ENCODE assay signal across 8 cellular contexts in genomic region chrX:46574941-46575381, GRCh38. TPM values are rescaled to one million over a fixed set of nuclear protein-coding genes. Genes with fewer than 3 reads are reported as not detected.
DNase-seq lines count a peak whose midpoint lies in the region; ATAC-seq and TF ChIP-seq lines count a peak whose summit lies in the region.

No MANE protein-coding gene starts in this region.

- no peak overlapping the region for H3K9ac ChIP-seq in iPS-18a (ENCODE audit: low read length)

- POLR2A ChIA-PET in AG04449 (lab: Yijun Ruan, JAX) = no interaction called here

- no peak overlapping the region for H3K27ac ChIP-seq in iPS-18a (ENCODE audit: low read length)

- DNase-seq in AG04449 (ENCODE audit: low read depth, low spot score) = no peak
- peak; percentile 11 for DNase-seq in NCI-H526 treated with DMSO at 0.1 percent for 48 hours (lab: John Stamatoyannopoulos, UW)
- DNase-seq in stimulated activated CD4-positive, alpha-beta T cell treated with anti-CD3 and anti-CD28 coated beads, Interleukin-4, amount 100 ng/mL, for 24 hours = peak; percentile 28
- no peak for DNase-seq in HT-29 (ENCODE audit: low spot score)
- DNase-seq in midbrain (lab: John Stamatoyannopoulos, UW) = no peak

- H3K9me3 ChIP-seq in iPS-18a (ENCODE audit: control insufficient read depth, low read depth, low read length) = peaks cover 9% of the 10 kb centered on the region

- peaks cover 37% of the 10 kb centered on the region for H3K4me1 Mint-ChIP-seq in activated naive CD8-positive, alpha-beta T cell (ENCODE audit: low read depth)

- no peaks in the 10 kb centered on the region for H3K4me1 ChIP-seq in iPS-18a (ENCODE audit: control insufficient read depth, low read depth, low read length)

- H3K36me3 ChIP-seq in iPS-18a (ENCODE audit: control insufficient read depth, low read depth, low read length) = peaks cover 3% of the 10 kb centered on the region

- peak overlapping the region; percentile 61 for H3K4me3 ChIP-seq in AG04449 (ENCODE audit: low read depth, low read length)
- H3K4me3 ChIP-seq in iPS-18a (ENCODE audit: low read length) = peak overlapping the region; percentile 71

- no peaks in the 10 kb centered on the region for H3K27me3 Mint-ChIP-seq in activated naive CD8-positive, alpha-beta T cell

- H3K9me3 Mint-ChIP-seq in activated naive CD8-positive, alpha-beta T cell (ENCODE audit: low read depth) = no peaks in the 10 kb centered on the region

- H3K36me3 Mint-ChIP-seq in activated naive CD8-positive, alpha-beta T cell = peaks cover 3% of the 10 kb centered on the region

- peak overlapping the region; percentile 71 for H3K4me3 Mint-ChIP-seq in activated naive CD8-positive, alpha-beta T cell

- ATAC-seq in GM19397 (IDR thresholded peaks at IDR 0.05; ENCODE audit: unreplicated experiment) = peak; percentile 20

- no peak overlapping the region for H3K27ac Mint-ChIP-seq in activated naive CD8-positive, alpha-beta T cell

- peaks cover 3% of the 10 kb centered on the region for H3K27me3 ChIP-seq in iPS-18a (ENCODE audit: control insufficient read depth, insufficient read depth, low read length)

- no peak for TF ChIP-seq CTCF in AG04449 (IDR thresholded peaks at IDR 0.05; ENCODE audit: insufficient read depth, low read length, missing control alignments)

- CTCF ChIA-PET in AG04449 (lab: Yijun Ruan, JAX) = interaction anchor here (0.6 kb wide), 1 partner anchor 15 kb away, joined by 3 read pairs; no protein-coding TSS in a partner anchor

RNA-seq across cellular contexts. Expression of gene CHST7, which starts 1.4 kb away (rescaled TPM):
- 0.89 and 2.3 TPM in 2 replicates for total RNA-seq in HT-29 (2014; rRNA removed; shearing (Covaris generic))

RNA-seq across cellular contexts. Expression of gene ZNF674, which starts 29.7 kb away (rescaled TPM):
- total RNA-seq in HT-29 (2014; rRNA removed; shearing (Covaris generic)) = 2.6 and 4.0 TPM in 2 replicates

Comparison
In these comparisons a context has a peak if more than half of its experiments do, and no peak if none do; other contexts are left out.
1. DNase-seq: peak in NCI-H526 treated with DMSO at 0.1 percent for 48 hours (single experiment) and stimulated activated CD4-positive, alpha-beta T cell treated with anti-CD3 and anti-CD28 coated beads, Interleukin-4, amount 100 ng/mL, for 24 hours (single experiment); none in AG04449 (single experiment), HT-29 (single experiment) and midbrain (single experiment).